In genomic region chr4:155529197-155529596, GRCh38 we compare ENCODE assay signal across 1 cellular context.
TF ChIP-seq lines count a peak whose summit lies in the region.

No MANE protein-coding gene starts in this region.

TF ChIP-seq in liver, 16 proteins besides CTCF, POLR2A, EP300 and RAD21 (continued from another document):
- TF ChIP-seq ZBTB33 (IDR thresholded peaks at IDR 0.05) (no peak), YY1 (IDR thresholded peaks at IDR 0.05) (no peak), EGR1 (IDR thresholded peaks at IDR 0.05; ENCODE audit: low read depth in 2 of 2) (no peak), JUND (IDR thresholded peaks at IDR 0.05) (no peak), FOXA1 (IDR thresholded peaks at IDR 0.05) (no peak), NR2F2 (IDR thresholded peaks at IDR 0.05) (no peak), FOXA2 (IDR thresholded peaks at IDR 0.05) (no peak), RXRA (IDR thresholded peaks at IDR 0.05) (no peak), REST (IDR thresholded peaks at IDR 0.05) (no peak), SP1 (IDR thresholded peaks at IDR 0.05) (no peak), ATF3 (IDR thresholded peaks at IDR 0.05) (no peak), GABPA (IDR thresholded peaks at IDR 0.05 in 1 of 2, conservative IDR thresholded peaks at IDR 0.05 in 1 of 2) (no peak), HNF4A (conservative IDR thresholded peaks at IDR 0.05) (no peak), TAF1 (conservative IDR thresholded peaks at IDR 0.05) (no peak), HNF4G (IDR thresholded peaks at IDR 0.05) (no peak)
TF ChIP-seq in liver: peak in this region for 0.
